ENCODE assay signal across 1 cellular context in the genomic region with DNA sequence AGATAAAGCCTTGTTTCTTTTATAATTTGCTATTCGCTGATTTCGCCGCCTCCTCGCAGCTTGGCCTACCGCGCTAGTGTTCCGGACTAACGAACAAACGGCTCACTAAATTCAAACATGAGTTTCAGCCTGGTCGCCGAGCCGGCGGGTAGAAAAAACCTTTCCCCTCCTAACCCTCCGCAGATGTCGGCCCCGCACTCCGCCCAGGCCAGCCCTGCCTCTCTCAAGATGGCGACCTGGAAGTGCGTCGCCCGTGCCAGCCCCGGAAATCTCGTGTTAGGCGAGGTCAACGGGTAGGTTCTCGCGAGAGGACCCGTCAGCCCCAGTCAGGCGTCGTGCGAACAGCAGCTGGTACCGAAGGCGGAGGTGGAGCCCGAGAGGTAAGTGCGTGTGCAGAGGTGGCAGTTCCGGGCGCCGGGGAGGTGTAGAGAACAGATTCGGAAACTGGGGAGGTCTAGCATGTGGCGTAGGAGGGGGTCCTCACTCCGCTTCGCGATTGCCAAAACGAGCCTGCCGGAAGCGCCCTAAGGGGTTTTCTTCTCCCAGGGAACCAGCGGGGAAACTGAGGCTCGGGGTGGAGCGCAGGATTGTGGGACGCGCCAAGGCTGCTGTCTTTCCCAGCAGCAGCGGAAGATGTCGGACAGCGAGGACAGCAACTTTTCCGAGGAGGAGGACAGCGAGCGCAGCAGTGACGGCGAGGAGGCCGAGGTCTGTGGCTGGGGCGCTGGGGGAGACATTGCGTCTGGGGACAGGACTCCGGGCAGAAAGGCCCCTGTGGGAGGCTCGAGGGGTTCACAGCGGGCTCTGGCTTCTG.
TF ChIP-seq lines count a peak whose summit lies in the region.

A gene (plus strand): TSS at position 325 of the 814 bp plus-strand sequence. CDS start 309 bp downstream, at position 634.

TF ChIP-seq in H1, 55 proteins besides CTCF, POLR2A, EP300 and RAD21:
- TF ChIP-seq ZNF274 (IDR thresholded peaks at IDR 0.05; ENCODE audit: borderline replicate concordance, extremely low read depth, low read length) (no peak), SUZ12 (IDR thresholded peaks at IDR 0.05; ENCODE audit: low read length) (no peak), POLR2AphosphoS5 (IDR thresholded peaks at IDR 0.05; ENCODE audit: low read depth, low read length) (peak; percentile 92), BCL11A (IDR thresholded peaks at IDR 0.05; ENCODE audit: low read depth in 2 of 2, low read length in 2 of 2) (no peak), BACH1 (IDR thresholded peaks at IDR 0.05; ENCODE audit: low read length) (no peak), SP4 (IDR thresholded peaks at IDR 0.05; ENCODE audit: low read length) (no peak), CHD1 (IDR thresholded peaks at IDR 0.05; ENCODE audit: low read depth, low read length) (0 out of 2 replicates have a peak, but pooled peaks have one; percentile 49), HDAC6 (IDR thresholded peaks at IDR 0.05; ENCODE audit: low read depth, low read length) (no peak), SIX5 (IDR thresholded peaks at IDR 0.05; ENCODE audit: low read depth, low read length) (no peak), RXRA (IDR thresholded peaks at IDR 0.05; ENCODE audit: insufficient read depth, low read depth, low read length) (no peak), TAF1 (IDR thresholded peaks at IDR 0.05; ENCODE audit: low read depth, low read length) (peak; percentile 95), POU5F1 (IDR thresholded peaks at IDR 0.05; ENCODE audit: low read depth, low read length) (no peak), ASH2L (IDR thresholded peaks at IDR 0.05; ENCODE audit: low read length) (peak; percentile 62), BRCA1 (IDR thresholded peaks at IDR 0.05; ENCODE audit: low read depth, low read length) (peak; percentile 97), CTBP2 (IDR thresholded peaks at IDR 0.05; ENCODE audit: borderline replicate concordance, insufficient read depth, insufficient read length, low read length) (no peak), CREB1 (IDR thresholded peaks at IDR 0.05) (peak; percentile 85), KDM1A (IDR thresholded peaks at IDR 0.05; ENCODE audit: borderline replicate concordance, low read length) (no peak), KDM5A (IDR thresholded peaks at IDR 0.05; ENCODE audit: low read length) (no peak), EZH2 (IDR thresholded peaks at IDR 0.05; ENCODE audit: low read depth, low read length, severe bottlenecking) (no peak), SIRT6 (IDR thresholded peaks at IDR 0.05; ENCODE audit: low read length) (no peak), CHD2 (IDR thresholded peaks at IDR 0.05; ENCODE audit: low read length) (peak; percentile 100), MAFK (IDR thresholded peaks at IDR 0.05; ENCODE audit: low read depth, low read length) (no peak), EGR1 (IDR thresholded peaks at IDR 0.05; ENCODE audit: borderline replicate concordance, low read depth, low read length) (no peak), TAF7 (optimal IDR thresholded peaks at IDR 0.05; ENCODE audit: borderline replicate concordance, low read depth, low read length) (peak; percentile 45), KDM4A (IDR thresholded peaks at IDR 0.05; ENCODE audit: low read depth, low read length, severe bottlenecking) (peak; percentile 98), JUN (IDR thresholded peaks at IDR 0.05; ENCODE audit: low read depth, low read length) (no peak), TBP (IDR thresholded peaks at IDR 0.05; ENCODE audit: low read depth, low read length) (peak; percentile 87), TCF12 (IDR thresholded peaks at IDR 0.05; ENCODE audit: low read depth, low read length) (no peak), TEAD4 (IDR thresholded peaks at IDR 0.05; ENCODE audit: low read depth, low read length) (no peak), PHF8 (conservative IDR thresholded peaks at IDR 0.05; ENCODE audit: low read depth, low read length) (peak; percentile 72), CBX5 (IDR thresholded peaks at IDR 0.05; ENCODE audit: low read depth, low read length) (no peak), GABPA (IDR thresholded peaks at IDR 0.05; ENCODE audit: borderline replicate concordance, insufficient read depth, low read length) (no peak), YY1 (IDR thresholded peaks at IDR 0.05; ENCODE audit: low read depth, low read length) (peak; percentile 99), JUND (IDR thresholded peaks at IDR 0.05; ENCODE audit: low read length) (no peak), SRF (IDR thresholded peaks at IDR 0.05; ENCODE audit: low read depth, low read length) (no peak), GTF2F1 (IDR thresholded peaks at IDR 0.05; ENCODE audit: borderline replicate concordance, low read depth, low read length) (no peak), SP1 (IDR thresholded peaks at IDR 0.05; ENCODE audit: low read depth, low read length) (no peak), SIN3A (conservative IDR thresholded peaks at IDR 0.05 in 1 of 2, IDR thresholded peaks at IDR 0.05 in 1 of 2; ENCODE audit: low read depth in 1 of 2, low read length in 2 of 2) (peak; percentile 79 to 84), CBX8 (IDR thresholded peaks at IDR 0.05; ENCODE audit: borderline replicate concordance, low read depth, low read length) (no peak), SP2 (IDR thresholded peaks at IDR 0.05; ENCODE audit: low read length) (no peak), CEBPB (IDR thresholded peaks at IDR 0.05; ENCODE audit: low read depth, low read length) (no peak), RNF2 (IDR thresholded peaks at IDR 0.05; ENCODE audit: borderline replicate concordance, low read depth, low read length, missing control alignments, poor library complexity, severe bottlenecking) (no peak), SAP30 (IDR thresholded peaks at IDR 0.05; ENCODE audit: insufficient read depth, insufficient replicate concordance, low read length) (peak; percentile 78), RFX5 (IDR thresholded peaks at IDR 0.05; ENCODE audit: borderline replicate concordance, low read depth, low read length) (no peak), HDAC2 (IDR thresholded peaks at IDR 0.05; ENCODE audit: borderline replicate concordance in 1 of 2, low read depth in 2 of 2, low read length in 2 of 2) (no peak; a peak in 1 of 4 replicates), RBBP5 (IDR thresholded peaks at IDR 0.05; ENCODE audit: borderline replicate concordance, low read depth, low read length) (no peak; the same call in 1 of the 2 replicates), NRF1 (IDR thresholded peaks at IDR 0.05; ENCODE audit: low read depth, low read length) (no peak), NANOG (IDR thresholded peaks at IDR 0.05; ENCODE audit: insufficient read depth, low read depth, low read length, poor library complexity, severe bottlenecking) (no peak), FOSL1 (IDR thresholded peaks at IDR 0.05; ENCODE audit: insufficient read depth, low read depth, low read length) (no peak)
- TF ChIP-seq, protein P1, sequence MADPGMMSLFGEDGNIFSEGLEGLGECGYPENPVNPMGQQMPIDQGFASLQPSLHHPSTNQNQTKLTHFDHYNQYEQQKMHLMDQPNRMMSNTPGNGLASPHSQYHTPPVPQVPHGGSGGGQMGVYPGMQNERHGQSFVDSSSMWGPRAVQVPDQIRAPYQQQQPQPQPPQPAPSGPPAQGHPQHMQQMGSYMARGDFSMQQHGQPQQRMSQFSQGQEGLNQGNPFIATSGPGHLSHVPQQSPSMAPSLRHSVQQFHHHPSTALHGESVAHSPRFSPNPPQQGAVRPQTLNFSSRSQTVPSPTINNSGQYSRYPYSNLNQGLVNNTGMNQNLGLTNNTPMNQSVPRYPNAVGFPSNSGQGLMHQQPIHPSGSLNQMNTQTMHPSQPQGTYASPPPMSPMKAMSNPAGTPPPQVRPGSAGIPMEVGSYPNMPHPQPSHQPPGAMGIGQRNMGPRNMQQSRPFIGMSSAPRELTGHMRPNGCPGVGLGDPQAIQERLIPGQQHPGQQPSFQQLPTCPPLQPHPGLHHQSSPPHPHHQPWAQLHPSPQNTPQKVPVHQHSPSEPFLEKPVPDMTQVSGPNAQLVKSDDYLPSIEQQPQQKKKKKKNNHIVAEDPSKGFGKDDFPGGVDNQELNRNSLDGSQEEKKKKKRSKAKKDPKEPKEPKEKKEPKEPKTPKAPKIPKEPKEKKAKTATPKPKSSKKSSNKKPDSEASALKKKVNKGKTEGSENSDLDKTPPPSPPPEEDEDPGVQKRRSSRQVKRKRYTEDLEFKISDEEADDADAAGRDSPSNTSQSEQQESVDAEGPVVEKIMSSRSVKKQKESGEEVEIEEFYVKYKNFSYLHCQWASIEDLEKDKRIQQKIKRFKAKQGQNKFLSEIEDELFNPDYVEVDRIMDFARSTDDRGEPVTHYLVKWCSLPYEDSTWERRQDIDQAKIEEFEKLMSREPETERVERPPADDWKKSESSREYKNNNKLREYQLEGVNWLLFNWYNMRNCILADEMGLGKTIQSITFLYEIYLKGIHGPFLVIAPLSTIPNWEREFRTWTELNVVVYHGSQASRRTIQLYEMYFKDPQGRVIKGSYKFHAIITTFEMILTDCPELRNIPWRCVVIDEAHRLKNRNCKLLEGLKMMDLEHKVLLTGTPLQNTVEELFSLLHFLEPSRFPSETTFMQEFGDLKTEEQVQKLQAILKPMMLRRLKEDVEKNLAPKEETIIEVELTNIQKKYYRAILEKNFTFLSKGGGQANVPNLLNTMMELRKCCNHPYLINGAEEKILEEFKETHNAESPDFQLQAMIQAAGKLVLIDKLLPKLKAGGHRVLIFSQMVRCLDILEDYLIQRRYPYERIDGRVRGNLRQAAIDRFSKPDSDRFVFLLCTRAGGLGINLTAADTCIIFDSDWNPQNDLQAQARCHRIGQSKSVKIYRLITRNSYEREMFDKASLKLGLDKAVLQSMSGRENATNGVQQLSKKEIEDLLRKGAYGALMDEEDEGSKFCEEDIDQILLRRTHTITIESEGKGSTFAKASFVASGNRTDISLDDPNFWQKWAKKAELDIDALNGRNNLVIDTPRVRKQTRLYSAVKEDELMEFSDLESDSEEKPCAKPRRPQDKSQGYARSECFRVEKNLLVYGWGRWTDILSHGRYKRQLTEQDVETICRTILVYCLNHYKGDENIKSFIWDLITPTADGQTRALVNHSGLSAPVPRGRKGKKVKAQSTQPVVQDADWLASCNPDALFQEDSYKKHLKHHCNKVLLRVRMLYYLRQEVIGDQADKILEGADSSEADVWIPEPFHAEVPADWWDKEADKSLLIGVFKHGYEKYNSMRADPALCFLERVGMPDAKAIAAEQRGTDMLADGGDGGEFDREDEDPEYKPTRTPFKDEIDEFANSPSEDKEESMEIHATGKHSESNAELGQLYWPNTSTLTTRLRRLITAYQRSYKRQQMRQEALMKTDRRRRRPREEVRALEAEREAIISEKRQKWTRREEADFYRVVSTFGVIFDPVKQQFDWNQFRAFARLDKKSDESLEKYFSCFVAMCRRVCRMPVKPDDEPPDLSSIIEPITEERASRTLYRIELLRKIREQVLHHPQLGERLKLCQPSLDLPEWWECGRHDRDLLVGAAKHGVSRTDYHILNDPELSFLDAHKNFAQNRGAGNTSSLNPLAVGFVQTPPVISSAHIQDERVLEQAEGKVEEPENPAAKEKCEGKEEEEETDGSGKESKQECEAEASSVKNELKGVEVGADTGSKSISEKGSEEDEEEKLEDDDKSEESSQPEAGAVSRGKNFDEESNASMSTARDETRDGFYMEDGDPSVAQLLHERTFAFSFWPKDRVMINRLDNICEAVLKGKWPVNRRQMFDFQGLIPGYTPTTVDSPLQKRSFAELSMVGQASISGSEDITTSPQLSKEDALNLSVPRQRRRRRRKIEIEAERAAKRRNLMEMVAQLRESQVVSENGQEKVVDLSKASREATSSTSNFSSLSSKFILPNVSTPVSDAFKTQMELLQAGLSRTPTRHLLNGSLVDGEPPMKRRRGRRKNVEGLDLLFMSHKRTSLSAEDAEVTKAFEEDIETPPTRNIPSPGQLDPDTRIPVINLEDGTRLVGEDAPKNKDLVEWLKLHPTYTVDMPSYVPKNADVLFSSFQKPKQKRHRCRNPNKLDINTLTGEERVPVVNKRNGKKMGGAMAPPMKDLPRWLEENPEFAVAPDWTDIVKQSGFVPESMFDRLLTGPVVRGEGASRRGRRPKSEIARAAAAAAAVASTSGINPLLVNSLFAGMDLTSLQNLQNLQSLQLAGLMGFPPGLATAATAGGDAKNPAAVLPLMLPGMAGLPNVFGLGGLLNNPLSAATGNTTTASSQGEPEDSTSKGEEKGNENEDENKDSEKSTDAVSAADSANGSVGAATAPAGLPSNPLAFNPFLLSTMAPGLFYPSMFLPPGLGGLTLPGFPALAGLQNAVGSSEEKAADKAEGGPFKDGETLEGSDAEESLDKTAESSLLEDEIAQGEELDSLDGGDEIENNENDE (IDR thresholded peaks at IDR 0.05; ENCODE audit: insufficient replicate concordance, low read length), result no peak
- TF ChIP-seq, protein P2, sequence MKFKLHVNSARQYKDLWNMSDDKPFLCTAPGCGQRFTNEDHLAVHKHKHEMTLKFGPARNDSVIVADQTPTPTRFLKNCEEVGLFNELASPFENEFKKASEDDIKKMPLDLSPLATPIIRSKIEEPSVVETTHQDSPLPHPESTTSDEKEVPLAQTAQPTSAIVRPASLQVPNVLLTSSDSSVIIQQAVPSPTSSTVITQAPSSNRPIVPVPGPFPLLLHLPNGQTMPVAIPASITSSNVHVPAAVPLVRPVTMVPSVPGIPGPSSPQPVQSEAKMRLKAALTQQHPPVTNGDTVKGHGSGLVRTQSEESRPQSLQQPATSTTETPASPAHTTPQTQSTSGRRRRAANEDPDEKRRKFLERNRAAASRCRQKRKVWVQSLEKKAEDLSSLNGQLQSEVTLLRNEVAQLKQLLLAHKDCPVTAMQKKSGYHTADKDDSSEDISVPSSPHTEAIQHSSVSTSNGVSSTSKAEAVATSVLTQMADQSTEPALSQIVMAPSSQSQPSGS (IDR thresholded peaks at IDR 0.05; ENCODE audit: low read length), result no peak; the same call in 1 of the 2 replicates
- TF ChIP-seq, protein P3, sequence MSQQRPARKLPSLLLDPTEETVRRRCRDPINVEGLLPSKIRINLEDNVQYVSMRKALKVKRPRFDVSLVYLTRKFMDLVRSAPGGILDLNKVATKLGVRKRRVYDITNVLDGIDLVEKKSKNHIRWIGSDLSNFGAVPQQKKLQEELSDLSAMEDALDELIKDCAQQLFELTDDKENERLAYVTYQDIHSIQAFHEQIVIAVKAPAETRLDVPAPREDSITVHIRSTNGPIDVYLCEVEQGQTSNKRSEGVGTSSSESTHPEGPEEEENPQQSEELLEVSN (IDR thresholded peaks at IDR 0.05), result peak; percentile 85
- TF ChIP-seq, protein P4, sequence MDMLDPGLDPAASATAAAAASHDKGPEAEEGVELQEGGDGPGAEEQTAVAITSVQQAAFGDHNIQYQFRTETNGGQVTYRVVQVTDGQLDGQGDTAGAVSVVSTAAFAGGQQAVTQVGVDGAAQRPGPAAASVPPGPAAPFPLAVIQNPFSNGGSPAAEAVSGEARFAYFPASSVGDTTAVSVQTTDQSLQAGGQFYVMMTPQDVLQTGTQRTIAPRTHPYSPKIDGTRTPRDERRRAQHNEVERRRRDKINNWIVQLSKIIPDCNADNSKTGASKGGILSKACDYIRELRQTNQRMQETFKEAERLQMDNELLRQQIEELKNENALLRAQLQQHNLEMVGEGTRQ (IDR thresholded peaks at IDR 0.05; ENCODE audit: low read length), result no peak
- TF ChIP-seq, protein P5, sequence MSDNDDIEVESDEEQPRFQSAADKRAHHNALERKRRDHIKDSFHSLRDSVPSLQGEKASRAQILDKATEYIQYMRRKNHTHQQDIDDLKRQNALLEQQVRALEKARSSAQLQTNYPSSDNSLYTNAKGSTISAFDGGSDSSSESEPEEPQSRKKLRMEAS (IDR thresholded peaks at IDR 0.05), result peak; percentile 93
- TF ChIP-seq, protein P6, sequence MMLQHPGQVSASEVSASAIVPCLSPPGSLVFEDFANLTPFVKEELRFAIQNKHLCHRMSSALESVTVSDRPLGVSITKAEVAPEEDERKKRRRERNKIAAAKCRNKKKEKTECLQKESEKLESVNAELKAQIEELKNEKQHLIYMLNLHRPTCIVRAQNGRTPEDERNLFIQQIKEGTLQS (IDR thresholded peaks at IDR 0.05; ENCODE audit: insufficient read depth, low read depth, low read length), result no peak
